Comparison of ENCODE assay signal across 40 cellular contexts in genomic region chr7:143948733-143949132, GRCh38. TPM values are rescaled to one million over a fixed set of nuclear protein-coding genes. Genes with fewer than 3 reads are reported as not detected.
"Had no signal": no experiment of that assay in that cellular context is flagged by ENCODE, and none has a peak within 500 bp of the region (broad histone marks: within the 10 kb centered on the region; RNA-seq: fewer than 3 reads in every experiment).

No MANE protein-coding gene starts in this region.

- H3K9me3 Mint-ChIP-seq: activated CD4-positive, alpha-beta memory T cell treated with anti-CD3 and anti-CD28 coated beads, Interleukin-2, amount 10 ng/mL, durations not matched to agents 7 days and 5 days; activated CD4-positive, alpha-beta T cell treated with anti-CD3 and anti-CD28 coated beads, Interleukin-2, amount 10 ng/mL, durations not matched to agents 7 days and 5 days; activated naive CD4-positive, alpha-beta T cell treated with anti-CD3 and anti-CD28 coated beads, Interleukin-2, amount 10 ng/mL, durations not matched to agents 7 days and 5 days; activated naive CD4-positive, alpha-beta T cell treated with anti-CD3 and anti-CD28 coated beads, Interleukin-2, amount 50 U/mL, for 24 hours; activated naive CD8-positive, alpha-beta T cell treated with anti-CD3 and anti-CD28 coated beads, Interleukin-2, amount 10 ng/mL, durations not matched to agents 7 days and 5 days; activated naive CD8-positive, alpha-beta T cell treated with anti-CD3 and anti-CD28 coated beads, Interleukin-2, amount 50 U/mL, for 24 hours; activated T-cell treated with anti-CD3 and anti-CD28 coated beads, Interleukin-2, amount 50 U/mL, for 24 hours; activated T-helper 2 cell treated with anti-CD3 and anti-CD28 coated beads, Interferon-gamma antibody, Interleukin-2, Interleukin-4, amounts not matched to agents 10 μg/mL and 5 μg/mL and 100 μg/mL, durations not matched to agents 14 hours and 24 hours and 36 hours; central memory CD8-positive, alpha-beta T cell; T-helper 1 cell treated with Interleukin-12 subunit alpha and Interleukin-12 subunit beta and Interleukin-4 antibody, amounts not matched to agents 30 μg/mL and 1 μg/mL, for 36 hours; T-helper 2 cell treated with Interferon-gamma antibody and Interleukin-4, amounts not matched to agents 5 μg/mL and 100 μg/mL, for 36 hours had no signal

- H3K36me3 Mint-ChIP-seq: activated CD8-positive, alpha-beta memory T cell treated with anti-CD3 and anti-CD28 coated beads, Interleukin-2, amount 10 ng/mL, durations not matched to agents 7 days and 5 days; activated naive CD4-positive, alpha-beta T cell treated with anti-CD3 and anti-CD28 coated beads, Interleukin-2, amount 10 ng/mL, durations not matched to agents 7 days and 5 days; activated naive CD8-positive, alpha-beta T cell; activated naive CD8-positive, alpha-beta T cell treated with anti-CD3 and anti-CD28 coated beads, Interleukin-2, amount 10 ng/mL, durations not matched to agents 7 days and 5 days; brain had no signal

- FAIRE-seq: bronchial epithelial cell had no signal

- H3K27me3 Mint-ChIP-seq: brain had no signal

- ATAC-seq: activated CD4-positive, alpha-beta T cell treated with anti-CD3 and anti-CD28 coated beads for 36 hours; activated CD4-positive, CD25-positive, alpha-beta regulatory T cell treated with anti-CD3 and anti-CD28 coated beads, Interleukin-2, amount 50 U/mL, for 24 hours; activated CD8-positive, alpha-beta memory T cell treated with anti-CD3 and anti-CD28 coated beads, Interleukin-2, amount 10 ng/mL, durations not matched to agents 7 days and 5 days; activated CD8-positive, alpha-beta T cell treated with anti-CD3 and anti-CD28 coated beads, Interleukin-2, amount 10 ng/mL, durations not matched to agents 7 days and 5 days; activated naive CD8-positive, alpha-beta T cell treated with anti-CD3 and anti-CD28 coated beads, Interleukin-2, amount 50 U/mL, for 24 hours; WTC11 had no signal

- H3K9me3 ChIP-seq: ascending aorta had no signal

- H3K4me3 Mint-ChIP-seq: activated CD4-positive, alpha-beta memory T cell treated with anti-CD3 and anti-CD28 coated beads, Interleukin-2, amount 10 ng/mL, durations not matched to agents 7 days and 5 days; activated CD4-positive, alpha-beta T cell treated with anti-CD3 and anti-CD28 coated beads for 36 hours; activated CD4-positive, alpha-beta T cell treated with anti-CD3 and anti-CD28 coated beads, Interleukin-2, amount 10 ng/mL, durations not matched to agents 7 days and 5 days; activated CD8-positive, alpha-beta memory T cell treated with anti-CD3 and anti-CD28 coated beads, Interleukin-2, amount 10 ng/mL, durations not matched to agents 7 days and 5 days; activated CD8-positive, alpha-beta T cell treated with anti-CD3 and anti-CD28 coated beads, Interleukin-2, amount 10 ng/mL, durations not matched to agents 7 days and 5 days; activated naive CD4-positive, alpha-beta T cell treated with anti-CD3 and anti-CD28 coated beads, Interleukin-2, amount 10 ng/mL, durations not matched to agents 7 days and 5 days; activated naive CD4-positive, alpha-beta T cell treated with anti-CD3 and anti-CD28 coated beads, Interleukin-2, amount 50 U/mL, for 24 hours; activated naive CD8-positive, alpha-beta T cell; activated naive CD8-positive, alpha-beta T cell treated with anti-CD3 and anti-CD28 coated beads, Interleukin-2, amount 10 ng/mL, durations not matched to agents 7 days and 5 days; activated naive CD8-positive, alpha-beta T cell treated with anti-CD3 and anti-CD28 coated beads, Interleukin-2, amount 50 U/mL, for 24 hours; activated T-cell treated with anti-CD3 and anti-CD28 coated beads, Interleukin-2, amount 50 U/mL, for 24 hours; brain; central memory CD8-positive, alpha-beta T cell; T-helper 1 cell treated with Interleukin-12 subunit alpha and Interleukin-12 subunit beta and Interleukin-4 antibody, amounts not matched to agents 30 μg/mL and 1 μg/mL, for 36 hours; T-helper 2 cell treated with Interferon-gamma antibody and Interleukin-4, amounts not matched to agents 5 μg/mL and 100 μg/mL, for 36 hours; WTC11 had no signal

- DNase-seq: activated CD4-positive, alpha-beta memory T cell treated with anti-CD3 and anti-CD28 coated beads, Interleukin-2, amount 10 ng/mL, durations not matched to agents 7 days and 5 days; activated CD4-positive, alpha-beta T cell treated with anti-CD3 and anti-CD28 coated beads for 1 hour; activated CD4-positive, alpha-beta T cell treated with anti-CD3 and anti-CD28 coated beads for 36 hours; activated CD4-positive, alpha-beta T cell treated with anti-CD3 and anti-CD28 coated beads for 48 hours; activated CD4-positive, alpha-beta T cell treated with anti-CD3 and anti-CD28 coated beads, Interleukin-2, amount 10 ng/mL, durations not matched to agents 7 days and 5 days; activated CD4-positive, alpha-beta T cell treated with anti-CD3 and anti-CD28 coated beads, Interleukin-2, amount 50 U/mL, for 48 hours; activated CD4-positive, CD25-positive, alpha-beta regulatory T cell; activated CD8-positive, alpha-beta memory T cell treated with anti-CD3 and anti-CD28 coated beads for 24 hours; activated CD8-positive, alpha-beta memory T cell treated with anti-CD3 and anti-CD28 coated beads, Interleukin-2, amount 10 ng/mL, durations not matched to agents 7 days and 5 days; activated CD8-positive, alpha-beta memory T cell treated with anti-CD3 and anti-CD28 coated beads, Interleukin-2, amount 50 U/mL, for 48 hours; activated CD8-positive, alpha-beta T cell treated with anti-CD3 and anti-CD28 coated beads, Interleukin-2, amount 10 ng/mL, durations not matched to agents 7 days and 5 days; activated effector memory CD4-positive, alpha-beta T cell treated with Interleukin-2 at 50 U/mL for 16 hours; activated gamma-delta T cell; activated naive CD4-positive, alpha-beta T cell treated with anti-CD3 and anti-CD28 coated beads, Interleukin-2, amount 10 ng/mL, durations not matched to agents 7 days and 5 days; activated naive CD4-positive, alpha-beta T cell treated with Interleukin-2 at 50 U/mL for 16 hours; activated naive CD8-positive, alpha-beta T cell treated with anti-CD3 and anti-CD28 coated beads, Interleukin-2, amount 10 ng/mL, durations not matched to agents 7 days and 5 days; activated naive CD8-positive, alpha-beta T cell treated with anti-CD3 and anti-CD28 coated beads, Interleukin-2, amount 50 U/mL, for 24 hours; activated T-cell treated with anti-CD3 and anti-CD28 coated beads, Interleukin-2, amount 50 U/mL, for 24 hours; activated T-cell treated with anti-CD3 and anti-CD28 coated beads, Interleukin-2, amount 50 U/mL, for 48 hours; amygdala; anterior cingulate cortex; caudate nucleus; cerebellar nuclear complex; T-helper 2 cell; T-helper 9 cell; WERI-Rb-1 had no signal

- H3K4me3 ChIP-seq: ascending aorta, cardiac muscle cell had no signal

- H3K36me3 ChIP-seq: ascending aorta, cardiac muscle cell, WERI-Rb-1 had no signal

- H3K27me3 ChIP-seq: ascending aorta, cardiac muscle cell had no signal

- H3K27ac ChIP-seq: ascending aorta, cardiac muscle cell, WERI-Rb-1 had no signal

- H3K4me1 Mint-ChIP-seq: activated CD4-positive, alpha-beta memory T cell treated with anti-CD3 and anti-CD28 coated beads, Interleukin-2, amount 10 ng/mL, durations not matched to agents 7 days and 5 days; activated CD4-positive, alpha-beta T cell treated with anti-CD3 and anti-CD28 coated beads for 36 hours; activated CD4-positive, alpha-beta T cell treated with anti-CD3 and anti-CD28 coated beads, Interleukin-2, amount 10 ng/mL, durations not matched to agents 7 days and 5 days; activated CD8-positive, alpha-beta memory T cell treated with anti-CD3 and anti-CD28 coated beads, Interleukin-2, amount 10 ng/mL, durations not matched to agents 7 days and 5 days; activated naive CD4-positive, alpha-beta T cell treated with anti-CD3 and anti-CD28 coated beads, Interleukin-2, amount 10 ng/mL, durations not matched to agents 7 days and 5 days; activated naive CD4-positive, alpha-beta T cell treated with anti-CD3 and anti-CD28 coated beads, Interleukin-2, amount 50 U/mL, for 24 hours; activated naive CD8-positive, alpha-beta T cell treated with anti-CD3 and anti-CD28 coated beads, Interleukin-2, amount 10 ng/mL, durations not matched to agents 7 days and 5 days; activated naive CD8-positive, alpha-beta T cell treated with anti-CD3 and anti-CD28 coated beads, Interleukin-2, amount 50 U/mL, for 24 hours; brain; central memory CD8-positive, alpha-beta T cell; WTC11 had no signal

- H3K27ac Mint-ChIP-seq: activated CD4-positive, alpha-beta memory T cell treated with anti-CD3 and anti-CD28 coated beads, Interleukin-2, amount 10 ng/mL, durations not matched to agents 7 days and 5 days; activated CD4-positive, alpha-beta T cell treated with anti-CD3 and anti-CD28 coated beads for 36 hours; activated CD4-positive, alpha-beta T cell treated with anti-CD3 and anti-CD28 coated beads, Interleukin-2, amount 10 ng/mL, durations not matched to agents 7 days and 5 days; activated CD8-positive, alpha-beta memory T cell treated with anti-CD3 and anti-CD28 coated beads, Interleukin-2, amount 10 ng/mL, durations not matched to agents 7 days and 5 days; activated CD8-positive, alpha-beta T cell treated with anti-CD3 and anti-CD28 coated beads, Interleukin-2, amount 10 ng/mL, durations not matched to agents 7 days and 5 days; activated naive CD4-positive, alpha-beta T cell treated with anti-CD3 and anti-CD28 coated beads, Interleukin-2, amount 10 ng/mL, durations not matched to agents 7 days and 5 days; activated naive CD4-positive, alpha-beta T cell treated with anti-CD3 and anti-CD28 coated beads, Interleukin-2, amount 50 U/mL, for 24 hours; activated naive CD8-positive, alpha-beta T cell; activated naive CD8-positive, alpha-beta T cell treated with anti-CD3 and anti-CD28 coated beads, Interleukin-2, amount 10 ng/mL, durations not matched to agents 7 days and 5 days; activated naive CD8-positive, alpha-beta T cell treated with anti-CD3 and anti-CD28 coated beads, Interleukin-2, amount 50 U/mL, for 24 hours; activated T-cell treated with anti-CD3 and anti-CD28 coated beads, Interleukin-2, amount 50 U/mL, for 24 hours; activated T-helper 2 cell treated with anti-CD3 and anti-CD28 coated beads, Interferon-gamma antibody, Interleukin-2, Interleukin-4, amounts not matched to agents 10 μg/mL and 5 μg/mL and 100 μg/mL, durations not matched to agents 14 hours and 24 hours and 36 hours; brain; T-helper 1 cell treated with Interleukin-12 subunit alpha and Interleukin-12 subunit beta and Interleukin-4 antibody, amounts not matched to agents 30 μg/mL and 1 μg/mL, for 36 hours; T-helper 2 cell treated with Interferon-gamma antibody and Interleukin-4, amounts not matched to agents 5 μg/mL and 100 μg/mL, for 36 hours; WTC11 had no signal

RNA-seq across cellular contexts. Expression of gene OR2F1, which starts 5.9 kb away (rescaled TPM):
- total RNA-seq: activated CD4-positive, alpha-beta memory T cell treated with anti-CD3 and anti-CD28 coated beads, Interleukin-2, amount 10 ng/mL, durations not matched to agents 7 days and 5 days; activated CD4-positive, alpha-beta T cell treated with anti-CD3 and anti-CD28 coated beads for 36 hours; activated CD4-positive, alpha-beta T cell treated with anti-CD3 and anti-CD28 coated beads, Interleukin-2, amount 10 ng/mL, durations not matched to agents 7 days and 5 days; activated CD8-positive, alpha-beta memory T cell treated with anti-CD3 and anti-CD28 coated beads, Interleukin-2, amount 10 ng/mL, durations not matched to agents 7 days and 5 days; activated CD8-positive, alpha-beta T cell treated with anti-CD3 and anti-CD28 coated beads, Interleukin-2, amount 10 ng/mL, durations not matched to agents 7 days and 5 days; activated naive CD8-positive, alpha-beta T cell treated with anti-CD3 and anti-CD28 coated beads, Interleukin-2, amount 10 ng/mL, durations not matched to agents 7 days and 5 days; activated T-helper 2 cell treated with anti-CD3 and anti-CD28 coated beads, Interferon-gamma antibody, Interleukin-2, Interleukin-4, amounts not matched to agents 10 μg/mL and 5 μg/mL and 100 μg/mL, durations not matched to agents 14 hours and 24 hours and 36 hours; ascending aorta; bronchial epithelial cell; cardiac muscle cell; chondrocyte; WTC11 had no signal
- polyA plus RNA-seq: adipose tissue, cardiac muscle cell had no signal

RNA-seq across cellular contexts. Expression of gene OR2F2, which starts 13.7 kb away (rescaled TPM):
- total RNA-seq: activated CD4-positive, alpha-beta memory T cell treated with anti-CD3 and anti-CD28 coated beads, Interleukin-2, amount 10 ng/mL, durations not matched to agents 7 days and 5 days; activated CD4-positive, alpha-beta T cell treated with anti-CD3 and anti-CD28 coated beads for 36 hours; activated CD4-positive, alpha-beta T cell treated with anti-CD3 and anti-CD28 coated beads, Interleukin-2, amount 10 ng/mL, durations not matched to agents 7 days and 5 days; activated CD8-positive, alpha-beta memory T cell treated with anti-CD3 and anti-CD28 coated beads, Interleukin-2, amount 10 ng/mL, durations not matched to agents 7 days and 5 days; activated CD8-positive, alpha-beta T cell treated with anti-CD3 and anti-CD28 coated beads, Interleukin-2, amount 10 ng/mL, durations not matched to agents 7 days and 5 days; activated naive CD8-positive, alpha-beta T cell treated with anti-CD3 and anti-CD28 coated beads, Interleukin-2, amount 10 ng/mL, durations not matched to agents 7 days and 5 days; activated T-helper 2 cell treated with anti-CD3 and anti-CD28 coated beads, Interferon-gamma antibody, Interleukin-2, Interleukin-4, amounts not matched to agents 10 μg/mL and 5 μg/mL and 100 μg/mL, durations not matched to agents 14 hours and 24 hours and 36 hours; ascending aorta; bronchial epithelial cell; cardiac muscle cell; chondrocyte; WTC11 had no signal
- polyA plus RNA-seq: adipose tissue, cardiac muscle cell had no signal

RNA-seq across cellular contexts. Expression of gene OR6B1, which starts 51.4 kb away (rescaled TPM):
- total RNA-seq: activated CD4-positive, alpha-beta memory T cell treated with anti-CD3 and anti-CD28 coated beads, Interleukin-2, amount 10 ng/mL, durations not matched to agents 7 days and 5 days; activated CD4-positive, alpha-beta T cell treated with anti-CD3 and anti-CD28 coated beads for 36 hours; activated CD4-positive, alpha-beta T cell treated with anti-CD3 and anti-CD28 coated beads, Interleukin-2, amount 10 ng/mL, durations not matched to agents 7 days and 5 days; activated CD8-positive, alpha-beta memory T cell treated with anti-CD3 and anti-CD28 coated beads, Interleukin-2, amount 10 ng/mL, durations not matched to agents 7 days and 5 days; activated CD8-positive, alpha-beta T cell treated with anti-CD3 and anti-CD28 coated beads, Interleukin-2, amount 10 ng/mL, durations not matched to agents 7 days and 5 days; activated naive CD8-positive, alpha-beta T cell treated with anti-CD3 and anti-CD28 coated beads, Interleukin-2, amount 10 ng/mL, durations not matched to agents 7 days and 5 days; activated T-helper 2 cell treated with anti-CD3 and anti-CD28 coated beads, Interferon-gamma antibody, Interleukin-2, Interleukin-4, amounts not matched to agents 10 μg/mL and 5 μg/mL and 100 μg/mL, durations not matched to agents 14 hours and 24 hours and 36 hours; ascending aorta; bronchial epithelial cell; cardiac muscle cell; chondrocyte; WTC11 had no signal
- polyA plus RNA-seq: cardiac muscle cell had no signal
